32 cellular contexts compared by ENCODE assay signal in genomic region chr19:54728167-54728566, GRCh38. TPM values are rescaled to one million over a fixed set of nuclear protein-coding genes. Genes with fewer than 3 reads are reported as not detected.
"Had no signal": no experiment of that assay in that cellular context is flagged by ENCODE, and none has a peak within 500 bp of the region (broad histone marks: within the 10 kb centered on the region; RNA-seq: fewer than 3 reads in every experiment).

No MANE protein-coding gene starts in this region.

- DNase-seq: cerebellar nuclear complex; cortex of kidney; effector CD8-positive, alpha-beta T cell; effector memory CD8-positive, alpha-beta T cell; endodermal cell; erythroblast; esophagus squamous epithelium; foreskin fibroblast; foreskin melanocyte; gastrocnemius medialis; glutamatergic neuron; head of caudate nucleus; heart right ventricle; hippocampal formation; left cardiac atrium; left lung; left ventricle myocardium superior; lower lobe of right lung; mammary epithelial cell; mesendoderm; mucosa of descending colon had no signal

- H3K27ac ChIP-seq: epithelial cell of prostate, esophagus squamous epithelium, gastrocnemius medialis, heart right ventricle, left lung, lower lobe of right lung had no signal

- H3K4me1 ChIP-seq: esophagus squamous epithelium, gastrocnemius medialis, heart right ventricle, left lung, lower lobe of right lung had no signal

- H3K36me3 ChIP-seq: esophagus squamous epithelium, gastrocnemius medialis, heart right ventricle, left lung, lower lobe of right lung had no signal

- H3K27ac Mint-ChIP-seq: dendritic cell treated with granulocyte-macrophage colony-stimulating factor and Interleukin-4, amounts not matched to agents 40 ng/mL and 50 ng/mL, for 4 days; effector memory CD8-positive, alpha-beta T cell; endodermal cell; memory B cell; mesothelial cell of epicardium had no signal

- H3K4me3 Mint-ChIP-seq: dendritic cell treated with granulocyte-macrophage colony-stimulating factor and Interleukin-4, amounts not matched to agents 40 ng/mL and 50 ng/mL, for 4 days; effector memory CD8-positive, alpha-beta T cell; endodermal cell; memory B cell; mesothelial cell of epicardium had no signal

- H3K4me3 ChIP-seq: esophagus squamous epithelium, gastrocnemius medialis, heart right ventricle, left lung, lower lobe of right lung, mucosa of descending colon had no signal

- H3K4me1 Mint-ChIP-seq: endodermal cell, memory B cell, mesothelial cell of epicardium had no signal

- H3K9me3 Mint-ChIP-seq: dendritic cell treated with granulocyte-macrophage colony-stimulating factor and Interleukin-4, amounts not matched to agents 40 ng/mL and 50 ng/mL, for 4 days had no signal

- H3K27me3 ChIP-seq: esophagus squamous epithelium, gastrocnemius medialis had no signal

- ATAC-seq: effector memory CD8-positive, alpha-beta T cell; esophagus mucosa; gastrocnemius medialis; heart right ventricle; left cardiac atrium; left lung; left ventricle myocardium superior; lower lobe of right lung; mucosa of descending colon had no signal

- H3K9me3 ChIP-seq: gastrocnemius medialis, left lung, lower lobe of right lung, mucosa of descending colon had no signal

RNA-seq across cellular contexts. Expression of gene KIR3DL3, which starts 3.9 kb away (rescaled TPM):
- total RNA-seq: dermis microvascular lymphatic vessel endothelial cell, endodermal cell, esophagus mucosa, esophagus squamous epithelium, gastrocnemius medialis, glomerular endothelial cell, heart right ventricle, kidney epithelial cell, left cardiac atrium, left lung, left ventricle myocardium superior, lower leg skin, lower lobe of right lung, mammary epithelial cell, mesothelial cell of epicardium, mucosa of descending colon, myocyte had no signal
- polyA plus RNA-seq: heart right ventricle, keratinocyte, mammary epithelial cell had no signal

RNA-seq across cellular contexts. Expression of gene KIR2DL3, which starts 10.1 kb away (rescaled TPM):
- total RNA-seq: dermis microvascular lymphatic vessel endothelial cell, endodermal cell, esophagus mucosa, esophagus squamous epithelium, gastrocnemius medialis, glomerular endothelial cell, kidney epithelial cell, left cardiac atrium, left ventricle myocardium superior, lower leg skin, mammary epithelial cell, mesothelial cell of epicardium, mucosa of descending colon, myocyte had no signal
- polyA plus RNA-seq: keratinocyte, mammary epithelial cell had no signal

RNA-seq across cellular contexts. Expression of gene KIR2DL1, which starts 41.4 kb away (rescaled TPM):
- total RNA-seq: dermis microvascular lymphatic vessel endothelial cell, endodermal cell, esophagus mucosa, esophagus squamous epithelium, gastrocnemius medialis, glomerular endothelial cell, kidney epithelial cell, left cardiac atrium, left ventricle myocardium superior, lower leg skin, mammary epithelial cell, mesothelial cell of epicardium, mucosa of descending colon, myocyte had no signal
- polyA plus RNA-seq: keratinocyte, mammary epithelial cell had no signal
